Comparison of ENCODE assay signal across 26 cellular contexts in the genomic region with DNA sequence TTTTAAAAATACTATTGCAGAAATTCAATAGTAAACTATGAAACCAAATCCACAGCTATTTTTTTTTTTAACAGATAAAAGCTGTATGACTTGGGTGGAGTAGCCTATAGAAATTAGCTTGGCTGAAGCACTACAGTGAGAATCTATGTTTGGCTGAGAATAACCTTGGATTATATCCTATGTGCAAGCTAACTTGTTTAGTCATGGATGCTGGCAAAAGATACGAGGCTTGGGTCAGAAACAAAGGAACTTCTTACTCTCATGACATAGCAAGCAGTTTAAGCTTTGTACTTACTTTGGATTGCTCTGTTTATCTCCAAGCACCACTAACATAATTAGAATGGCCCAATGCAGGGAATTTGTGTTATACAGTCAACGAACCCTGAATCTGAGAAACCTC.
A peak's percentile ranks its signal among the peaks of the same experiment; 100 is the strongest.
DNase-seq lines count a peak whose midpoint lies in the region; ATAC-seq, FAIRE-seq and TF ChIP-seq lines count a peak whose summit lies in the region.
"Had no signal": no experiment of that assay in that cellular context is flagged by ENCODE, and none has a peak within 500 bp of the region (broad histone marks: within the 10 kb centered on the region; RNA-seq: fewer than 3 reads in every experiment).

No MANE protein-coding gene starts in this region.

- H3K4me3 Mint-ChIP-seq in astrocyte (ENCODE audit: unreplicated experiment), result no peak overlapping the region
- H3K4me3 Mint-ChIP-seq: CD4-positive, CD25-positive, alpha-beta regulatory T cell had no signal

- no peaks in the 10 kb centered on the region for H3K79me2 ChIP-seq in GM23248 (ENCODE audit: insufficient read depth)
- H3K79me2 ChIP-seq in astrocyte (ENCODE audit: insufficient read depth, low read length), result no peaks in the 10 kb centered on the region
- H3K79me2 ChIP-seq in fibroblast of lung (ENCODE audit: control insufficient read depth, insufficient read depth, low read length), result no peaks in the 10 kb centered on the region

- H3K27ac ChIP-seq in GM23248, result no peak overlapping the region
- no peak overlapping the region for H3K27ac ChIP-seq in astrocyte (ENCODE audit: low read depth, low read length)
- H3K27ac ChIP-seq in fibroblast of lung (ENCODE audit: insufficient read depth, low read length), result no peak overlapping the region
- H3K27ac ChIP-seq: BLaER1, Peyer's patch had no signal

- H3K4me3 ChIP-seq in GM23248 (no peak overlapping the region), astrocyte (ENCODE audit: insufficient read depth, low read depth, low read length) (no peak overlapping the region), fibroblast of lung (replicated peaks in 1 of 4; ENCODE audit: control extremely low read depth in 1 of 4, insufficient read depth in 1 of 4, low read depth in 3 of 4, low read length in 4 of 4) (no peak overlapping the region)
- H3K4me3 ChIP-seq: BLaER1, Peyer's patch had no signal

- DNase-seq in GM23248 (peak; percentile 32), astrocyte (ENCODE audit: low read depth) (peak; percentile 10), fibroblast of lung (ENCODE audit: low read depth in 2 of 2) (peak; percentile 22 to 58), iris pigment epithelial cell (ENCODE audit: low read depth) (peak; percentile 20), H54 (ENCODE audit: insufficient read length, low spot score) (no peak)
- DNase-seq: CD4-positive, CD25-positive, alpha-beta regulatory T cell; COR-L47; DMS53; KBM-7; NCI-H1105 treated with DMSO at 0.1 percent for 48 hours; NCI-H146; NCI-H1930; NCI-H2107; NCI-H226; NCI-H510A; NCI-H69; Peyer's patch; SHP77 treated with DMSO at 0.1 percent for 48 hours had no signal

- H4K20me1 ChIP-seq in GM23248 (ENCODE audit: insufficient read depth) (no peaks in the 10 kb centered on the region), astrocyte (ENCODE audit: insufficient read depth, low read length) (no peaks in the 10 kb centered on the region), fibroblast of lung (ENCODE audit: control insufficient read depth, extremely low read depth, insufficient read depth, low read length) (no peaks in the 10 kb centered on the region)
- H4K20me1 ChIP-seq: BLaER1 had no signal

- 3 to 7% methylated on average over 2 of the region's 2 CpGs for WGBS in GM23248 (ENCODE audit: low coverage in 1 of 2, low lambda C conversion rate in 2 of 2, missing lambda C conversion rate in 2 of 2), 2 experiments

- TF ChIP-seq CTCF in astrocyte (IDR thresholded peaks at IDR 0.05; ENCODE audit: insufficient read depth, low read depth, low read length), result no peak
- no peak for TF ChIP-seq CTCF in fibroblast of lung (conservative IDR thresholded peaks at IDR 0.05 in 1 of 2, IDR thresholded peaks at IDR 0.05 in 1 of 2; ENCODE audit: low read depth in 1 of 2, low read length in 2 of 2)

- H3K9ac ChIP-seq in GM23248 (no peak overlapping the region), astrocyte (ENCODE audit: low read length) (no peak overlapping the region), fibroblast of lung (ENCODE audit: insufficient read depth, low read length) (no peak overlapping the region)
- H3K9ac ChIP-seq: BLaER1 had no signal

- H3K9me3 ChIP-seq in GM23248 (ENCODE audit: low read depth) (no peaks in the 10 kb centered on the region), astrocyte (ENCODE audit: insufficient read depth, low read depth, low read length) (peaks cover 7% of the 10 kb centered on the region), fibroblast of lung (ENCODE audit: control insufficient read depth, insufficient read depth, low read depth, low read length) (no peaks in the 10 kb centered on the region)
- H3K9me3 ChIP-seq: Peyer's patch had no signal

- H3F3A ChIP-seq in GM23248 (ENCODE audit: insufficient read depth), result no peaks in the 10 kb centered on the region

- no peak overlapping the region for H2AFZ ChIP-seq in GM23248
- H2AFZ ChIP-seq in astrocyte (ENCODE audit: low read depth, low read length), result no peak overlapping the region
- no peak overlapping the region for H2AFZ ChIP-seq in fibroblast of lung (ENCODE audit: low read length)

- no peak overlapping the region for H3K4me2 ChIP-seq in GM23248 (ENCODE audit: unreplicated experiment)
- no peak overlapping the region for H3K4me2 ChIP-seq in astrocyte (ENCODE audit: low read length)
- no peak overlapping the region for H3K4me2 ChIP-seq in fibroblast of lung (ENCODE audit: extremely low read depth, insufficient read depth, low read length)
- H3K4me2 ChIP-seq: BLaER1 had no signal

- H3K4me1 ChIP-seq in GM23248 (ENCODE audit: insufficient read depth) (no peaks in the 10 kb centered on the region), astrocyte (ENCODE audit: insufficient read depth, low read length) (no peaks in the 10 kb centered on the region), fibroblast of lung (ENCODE audit: control insufficient read depth, extremely low read depth, insufficient read depth, low read length) (no peaks in the 10 kb centered on the region)
- H3K4me1 ChIP-seq: BLaER1, Peyer's patch had no signal

- no peak overlapping the region for H3K27ac Mint-ChIP-seq in astrocyte (ENCODE audit: unreplicated experiment)
- H3K27ac Mint-ChIP-seq: CD4-positive, CD25-positive, alpha-beta regulatory T cell had no signal

- no peak for TF ChIP-seq POLR2A in H54 (IDR thresholded peaks at IDR 0.05; ENCODE audit: low read depth, low read length)

- in situ Hi-C loops in GM23248 (cut with MboI), result no loop called here

- H3K9me2 ChIP-seq in GM23248 (ENCODE audit: insufficient read depth), result no peaks in the 10 kb centered on the region

- ATAC-seq in HG03565 (IDR thresholded peaks at IDR 0.05; ENCODE audit: unreplicated experiment) (no peak), HG02938 (IDR thresholded peaks at IDR 0.05; ENCODE audit: unreplicated experiment) (no peak), GM19395 (IDR thresholded peaks at IDR 0.05; ENCODE audit: unreplicated experiment) (no peak)
- ATAC-seq: HCT116, HepG2 had no signal

- no peaks in the 10 kb centered on the region for H3K36me3 Mint-ChIP-seq in astrocyte (ENCODE audit: low read depth, unreplicated experiment)
- H3K36me3 Mint-ChIP-seq: CD4-positive, CD25-positive, alpha-beta regulatory T cell had no signal

- no peaks in the 10 kb centered on the region for H3K4me1 Mint-ChIP-seq in astrocyte (ENCODE audit: low read depth, unreplicated experiment)
- H3K4me1 Mint-ChIP-seq: CD4-positive, CD25-positive, alpha-beta regulatory T cell had no signal

- H3K9me3 Mint-ChIP-seq in astrocyte (ENCODE audit: unreplicated experiment), result no peaks in the 10 kb centered on the region

- H3K27me3 Mint-ChIP-seq in astrocyte (ENCODE audit: low read depth, unreplicated experiment), result no peaks in the 10 kb centered on the region
- H3K27me3 Mint-ChIP-seq: CD4-positive, CD25-positive, alpha-beta regulatory T cell had no signal

- no peak for FAIRE-seq in astrocyte (lab: Jason Lieb, UNC)
- no peak for FAIRE-seq in H54 (lab: Jason Lieb, UNC)
- FAIRE-seq: GM18507, H1, HepG2 had no signal

- no peaks in the 10 kb centered on the region for H3K36me3 ChIP-seq in GM23248 (ENCODE audit: low read depth)
- H3K36me3 ChIP-seq in astrocyte (ENCODE audit: insufficient read depth, low read length), result no peaks in the 10 kb centered on the region
- H3K36me3 ChIP-seq in fibroblast of lung (ENCODE audit: control insufficient read depth, insufficient read depth, low read length), result no peaks in the 10 kb centered on the region
- H3K36me3 ChIP-seq: BLaER1, Peyer's patch had no signal

- H3K27me3 ChIP-seq in GM23248 (replicated peaks; ENCODE audit: insufficient read depth) (no peaks in the 10 kb centered on the region), astrocyte (ENCODE audit: insufficient read depth, low read length) (no peaks in the 10 kb centered on the region), fibroblast of lung (ENCODE audit: control insufficient read depth, insufficient read depth, low read length) (no peaks in the 10 kb centered on the region)
- H3K27me3 ChIP-seq: BLaER1, Peyer's patch had no signal
